8 cellular contexts compared by ENCODE assay signal in the genomic region with DNA sequence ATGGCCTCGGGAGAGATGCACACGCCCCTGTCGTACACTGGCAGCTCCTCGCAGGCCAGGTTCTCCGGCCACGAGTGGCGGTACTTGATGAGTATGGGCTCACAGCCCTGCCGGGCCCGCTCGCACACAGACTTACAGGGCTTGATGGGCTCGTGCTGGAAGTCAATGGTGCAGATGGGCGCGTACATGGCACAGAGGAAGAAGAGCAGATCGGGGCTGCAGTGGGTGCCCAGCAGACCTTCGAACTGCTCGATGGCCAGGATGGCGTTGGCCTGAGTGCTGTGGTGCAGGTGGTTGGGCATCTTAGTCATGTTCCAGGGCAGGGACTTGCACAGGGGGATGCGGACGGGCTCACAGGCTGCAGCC. TPM values are rescaled to one million over a fixed set of nuclear protein-coding genes. Genes with fewer than 3 reads are reported as not detected.
A peak's percentile ranks its signal among the peaks of the same experiment; 100 is the strongest.
DNase-seq lines count a peak whose midpoint lies in the region; TF ChIP-seq lines count a peak whose summit lies in the region.

No MANE protein-coding gene starts in this region.

- peak overlapping the region; percentile 23 for H3K27ac Mint-ChIP-seq in neural crest cell (ENCODE audit: unreplicated experiment)

- H3K27ac ChIP-seq in esophagus muscularis mucosa (replicated peaks in 1 of 4), result peak overlapping the region; percentile 68 to 80 (median 75)

- WGBS in esophagus muscularis mucosa, result 47% methylated on average over 17 of the region's 19 CpGs

- DNase-seq in Ammon's horn (ENCODE audit: low spot score), result peak; percentile 7
- DNase-seq in NCI-H69 (lab: John Stamatoyannopoulos, UW), result peak; percentile 59
- DNase-seq in esophagus muscularis mucosa (ENCODE audit: extremely low spot score), result no peak
- DNase-seq in neural crest cell (ENCODE audit: low read depth, low spot score), result peak; percentile 30
- no peak for DNase-seq in AG08395 (ENCODE audit: low spot score)
- DNase-seq in stimulated activated CD4-positive, alpha-beta T cell treated with anti-CD3 and anti-CD28 coated beads, Interleukin-2, amount 100 ng/mL, for 48 hours, result no peak
- no peak for DNase-seq in NCI-H446 (lab: John Stamatoyannopoulos, UW)
- DNase-seq in activated gamma-delta T cell (lab: John Stamatoyannopoulos, UW), result no peak

- H3K4me3 ChIP-seq in esophagus muscularis mucosa, result peak overlapping the region; percentile 56 to 64 (median 57)

- TF ChIP-seq EP300 in esophagus muscularis mucosa (IDR thresholded peaks at IDR 0.05), result no peak

- H3K9me3 Mint-ChIP-seq in neural crest cell, result no peaks in the 10 kb centered on the region

- peak overlapping the region; percentile 89 for H3K4me3 Mint-ChIP-seq in neural crest cell

- H3K4me1 ChIP-seq in esophagus muscularis mucosa, result peaks cover 9 to 65% (median 51%) of the 10 kb centered on the region in 4 donors

- no peak for TF ChIP-seq POLR2A in esophagus muscularis mucosa (IDR thresholded peaks at IDR 0.05; ENCODE audit: low read depth)

- no peaks in the 10 kb centered on the region for H3K36me3 ChIP-seq in esophagus muscularis mucosa

- TF ChIP-seq CTCF in esophagus muscularis mucosa (IDR thresholded peaks at IDR 0.05) (no peak), neural crest cell (conservative IDR thresholded peaks at IDR 0.05) (no peak)

- H3K4me1 Mint-ChIP-seq in neural crest cell, result peaks cover 78% of the 10 kb centered on the region

- intact Hi-C loops in esophagus muscularis mucosa (cut with DNase I), result no loop called here

- no peaks in the 10 kb centered on the region for H3K36me3 Mint-ChIP-seq in neural crest cell (ENCODE audit: low read depth)

- no peaks in the 10 kb centered on the region for H3K9me3 ChIP-seq in esophagus muscularis mucosa

- no peaks in the 10 kb centered on the region for H3K27me3 ChIP-seq in esophagus muscularis mucosa

- H3K27me3 Mint-ChIP-seq in neural crest cell (ENCODE audit: low read depth), result no peaks in the 10 kb centered on the region

RNA-seq across cellular contexts. Expression of a gene that starts 0.4 kb away (rescaled TPM):
- 10 to 100 TPM; 10.1 to 46.9 (median 13.1) TPM for total RNA-seq in esophagus muscularis mucosa
- total RNA-seq in neural crest cell, result 32.9 and 33.4 TPM in 2 replicates

Comparison
In these comparisons a context has a peak if more than half of its experiments do, and no peak if none do; other contexts are left out.
1. DNase-seq: peak in Ammon's horn (single experiment), NCI-H69 (single experiment) and neural crest cell (single experiment); none in esophagus muscularis mucosa (single experiment), AG08395 (single experiment), stimulated activated CD4-positive, alpha-beta T cell treated with anti-CD3 and anti-CD28 coated beads, Interleukin-2, amount 100 ng/mL, for 48 hours (0 of 2), NCI-H446 (0 of 2) and activated gamma-delta T cell (single experiment).